Comparison of ENCODE assay signal across 12 cellular contexts in genomic region chr12:77113971-77114370, GRCh38.
"Had no signal": no experiment of that assay in that cellular context is flagged by ENCODE, and none has a peak within 500 bp of the region (broad histone marks: within the 10 kb centered on the region; RNA-seq: fewer than 3 reads in every experiment).

No MANE protein-coding gene starts in this region.

- H3K4me1 ChIP-seq: gastroesophageal sphincter, left ventricle myocardium inferior, testis had no signal

- H3K27ac ChIP-seq: cardiac muscle cell, gastroesophageal sphincter, left ventricle myocardium inferior, testis had no signal

- H3K9me3 ChIP-seq: gastroesophageal sphincter, testis had no signal

- DNase-seq: activated CD4-positive, alpha-beta memory T cell treated with anti-CD3 and anti-CD28 coated beads for 36 hours; activated gamma-delta T cell; activated naive CD8-positive, alpha-beta T cell treated with anti-CD3 and anti-CD28 coated beads for 36 hours; activated T-cell treated with anti-CD3 and anti-CD28 coated beads, Interleukin-2, amount 50 U/mL, for 4 hours; anterior cingulate cortex; left ventricle myocardium inferior; stimulated activated CD4-positive, alpha-beta T cell treated with anti-CD3 and anti-CD28 coated beads, Interleukin-15, amount 100 ng/mL, for 24 hours; stimulated activated CD4-positive, alpha-beta T cell treated with anti-CD3 and anti-CD28 coated beads, Interleukin-4, amount 100 ng/mL, for 4 hours; stimulated activated naive CD8-positive, alpha-beta T cell treated with anti-CD3 and anti-CD28 coated beads, Interleukin-15, amount 100 ng/mL, for 72 hours; testis had no signal

- H3K36me3 ChIP-seq: cardiac muscle cell, gastroesophageal sphincter, left ventricle myocardium inferior had no signal

- H3K27me3 ChIP-seq: cardiac muscle cell, gastroesophageal sphincter, testis had no signal

- H3K4me3 ChIP-seq: cardiac muscle cell, gastroesophageal sphincter, left ventricle myocardium inferior had no signal
